In genomic region chr20:15924556-15924955, GRCh38 we compare ENCODE assay signal across 20 cellular contexts.
A peak's percentile ranks its signal among the peaks of the same experiment; 100 is the strongest.
DNase-seq lines count a peak whose midpoint lies in the region; ATAC-seq, FAIRE-seq and TF ChIP-seq lines count a peak whose summit lies in the region.
"Had no signal": no experiment of that assay in that cellular context is flagged by ENCODE, and none has a peak within 500 bp of the region (broad histone marks: within the 10 kb centered on the region; RNA-seq: fewer than 3 reads in every experiment).

No MANE protein-coding gene starts in this region.

- H3K27me3 Mint-ChIP-seq in activated B cell treated with CpG ODN at 0.5 μM for 24 hours = no peaks in the 10 kb centered on the region
- H3K27me3 Mint-ChIP-seq: B cell; CD4-positive, CD25-positive, alpha-beta regulatory T cell had no signal

- ATAC-seq in activated B cell treated with CpG ODN at 0.5 μM for 24 hours (ENCODE audit: low read depth) = no peak
- no peak for ATAC-seq in HG03175 (IDR thresholded peaks at IDR 0.05; ENCODE audit: unreplicated experiment)
- no peak for ATAC-seq in HG02678 (IDR thresholded peaks at IDR 0.05; ENCODE audit: unreplicated experiment)
- no peak for ATAC-seq in GM18907 (IDR thresholded peaks at IDR 0.05; ENCODE audit: unreplicated experiment)
- ATAC-seq: CD8-positive, alpha-beta T cell; GM12878; GM23338 had no signal

- H3K36me3 Mint-ChIP-seq in activated B cell treated with CpG ODN at 0.5 μM for 24 hours (ENCODE audit: low read depth) = peaks cover 8% of the 10 kb centered on the region
- H3K36me3 Mint-ChIP-seq: CD4-positive, CD25-positive, alpha-beta regulatory T cell; CD8-positive, alpha-beta T cell had no signal

- peak; percentile 38 for FAIRE-seq in GM18507 (lab: Jason Lieb, UNC)
- FAIRE-seq: GM12878 had no signal

- TF ChIP-seq CTCF in activated B cell treated with CpG ODN at 0.5 μM for 24 hours (IDR thresholded peaks at IDR 0.05) = no peak

- DNase-seq in GM18507 (ENCODE audit: extremely low spot score, insufficient read length, low read depth) = no peak
- no peak for DNase-seq in activated B cell treated with CpG ODN at 0.5 μM for 24 hours
- DNase-seq in inferior parietal cortex (ENCODE audit: extremely low spot score) = peak; percentile 55
- DNase-seq in superior temporal gyrus (ENCODE audit: extremely low spot score) = peak; percentile 72
- DNase-seq in T-helper 1 cell = no peak
- DNase-seq: Caco-2; CD4-positive, CD25-positive, alpha-beta regulatory T cell; CD8-positive, alpha-beta T cell; DMS153; DMS79; EL; GDM1; H9; HFFc6 had no signal

- no peaks in the 10 kb centered on the region for H3K9me3 Mint-ChIP-seq in activated B cell treated with CpG ODN at 0.5 μM for 24 hours
- H3K9me3 Mint-ChIP-seq: GM23338, H9 had no signal

- peak overlapping the region; percentile 1 for H3K27ac Mint-ChIP-seq in activated B cell treated with CpG ODN at 0.5 μM for 24 hours
- H3K27ac Mint-ChIP-seq: CD4-positive, CD25-positive, alpha-beta regulatory T cell; CD8-positive, alpha-beta T cell; GM23338; H9; HFFc6 had no signal

- no peak overlapping the region for H3K4me3 Mint-ChIP-seq in activated B cell treated with CpG ODN at 0.5 μM for 24 hours
- H3K4me3 Mint-ChIP-seq: B cell; CD4-positive, CD25-positive, alpha-beta regulatory T cell; CD8-positive, alpha-beta T cell; GM23338; H9; HFFc6 had no signal

- intact Hi-C loops in activated B cell treated with CpG ODN at 0.5 μM for 24 hours (cut with micrococcal nuclease) = loop anchor here (5.0 kb wide), 4 partner anchors 47 to 607 kb away; no protein-coding TSS in a partner anchor

- POLR2A ChIA-PET in activated B cell treated with CpG ODN at 0.5 μM for 24 hours (lab: Charles Lee) = no interaction called here

- H3K4me1 Mint-ChIP-seq in activated B cell treated with CpG ODN at 0.5 μM for 24 hours = peaks cover 61% of the 10 kb centered on the region
- H3K4me1 Mint-ChIP-seq: CD4-positive, CD25-positive, alpha-beta regulatory T cell; GM23338; H9 had no signal

- CTCF ChIA-PET in activated B cell treated with CpG ODN at 0.5 μM for 24 hours (lab: Charles Lee) = no interaction called here

Comparison
In these comparisons a context has a peak if more than half of its experiments do, and no peak if none do; other contexts are left out.
1. DNase-seq: peak in inferior parietal cortex (single experiment) and superior temporal gyrus (single experiment); none in GM18507 (single experiment), activated B cell treated with CpG ODN at 0.5 μM for 24 hours (single experiment) and T-helper 1 cell (0 of 5).